8 cellular contexts compared by ENCODE assay signal in the genomic region with DNA sequence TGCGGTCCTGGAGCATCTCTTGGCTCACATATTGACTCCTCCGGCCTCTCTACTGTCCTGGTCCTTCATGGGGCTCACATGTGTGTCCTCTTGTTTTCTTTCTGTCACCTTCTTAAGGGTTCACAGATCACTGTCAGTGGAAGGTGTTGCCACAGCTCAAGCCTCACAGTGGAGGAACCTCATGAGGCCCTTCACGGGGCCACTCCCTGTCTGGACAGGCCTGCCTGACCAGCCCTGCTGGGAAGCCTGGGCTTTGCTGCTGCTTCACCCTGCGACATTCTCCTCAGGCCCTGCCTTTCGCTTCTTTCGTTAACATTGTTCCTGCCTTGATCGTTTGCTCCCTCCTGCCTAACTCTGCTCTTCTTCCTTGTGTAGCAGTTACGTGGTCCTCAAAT. TPM values are rescaled to one million over a fixed set of nuclear protein-coding genes. Genes with fewer than 3 reads are reported as not detected.
A peak's percentile ranks its signal among the peaks of the same experiment; 100 is the strongest.
DNase-seq lines count a peak whose midpoint lies in the region; ATAC-seq and TF ChIP-seq lines count a peak whose summit lies in the region.

No MANE protein-coding gene starts in this region.

- peak overlapping the region; percentile 10 for H2AK5ac ChIP-seq in trophoblast cell (ENCODE audit: low read length)

- peak overlapping the region; percentile 45 for H3K14ac ChIP-seq in trophoblast cell (ENCODE audit: low read length)

- H3F3A ChIP-seq in SK-N-SH (replicated peaks; ENCODE audit: insufficient read depth): peaks cover 39% of the 10 kb centered on the region

- no peak for DNase-seq in CD8-positive, alpha-beta T cell
- DNase-seq in SK-N-SH (peak; percentile 38), trophoblast cell (peak; percentile 61 to 73)
- DNase-seq in stimulated activated CD4-positive, alpha-beta T cell treated with anti-CD3 and anti-CD28 coated beads, Interleukin-4, amount 100 ng/mL, for 24 hours: no peak

- peak overlapping the region; percentile 27 for H2BK12ac ChIP-seq in trophoblast cell (ENCODE audit: low read length)

- peaks cover 7% of the 10 kb centered on the region for H4K20me1 ChIP-seq in SK-N-SH (ENCODE audit: insufficient read depth)

- H3K23ac ChIP-seq in trophoblast cell (ENCODE audit: low read length): no peak overlapping the region

- intact Hi-C loops in CD8-positive, alpha-beta T cell (cut with DNase I, micrococcal nuclease): loop anchor here (1.0 to 5.0 kb wide), 3 partner anchors 55 to 75 kb away; a partner anchor contains a TSS

- peak overlapping the region; percentile 75 for H4K91ac ChIP-seq in trophoblast cell (ENCODE audit: low read depth, low read length)

- no peaks in the 10 kb centered on the region for H3K9me3 ChIP-seq in CD8-positive, alpha-beta T cell (ENCODE audit: low read length)
- H3K9me3 ChIP-seq in SK-N-SH (no peaks in the 10 kb centered on the region), trophoblast cell (ENCODE audit: insufficient read depth, low read depth, low read length) (peaks cover 2% of the 10 kb centered on the region)

- no peak for ATAC-seq in CD8-positive, alpha-beta T cell
- ATAC-seq in esophagus mucosa: peak; percentile 82
- no peak for ATAC-seq in GM19395 (IDR thresholded peaks at IDR 0.05; ENCODE audit: unreplicated experiment)
- ATAC-seq in GM18909 (IDR thresholded peaks at IDR 0.05; ENCODE audit: poor library complexity, unreplicated experiment): no peak
- ATAC-seq in GM19467 (IDR thresholded peaks at IDR 0.05; ENCODE audit: unreplicated experiment): no peak

- H2BK5ac ChIP-seq in trophoblast cell (ENCODE audit: low read depth, low read length, poor library complexity): peak overlapping the region; percentile 38

- H3K9ac ChIP-seq in SK-N-SH (no peak overlapping the region), trophoblast cell (ENCODE audit: low read length) (no peak overlapping the region)

- H3K9me3 Mint-ChIP-seq in CD8-positive, alpha-beta T cell: no peaks in the 10 kb centered on the region

- 77% methylated on average over 8 of the region's 8 CpGs for WGBS in SK-N-SH (ENCODE audit: low lambda C conversion rate)
- WGBS in trophoblast cell (ENCODE audit: extremely low coverage, insufficient coverage, insufficient read length): no CpG with 5 or more reads among the region's 8 CpGs

- H2BK120ac ChIP-seq in trophoblast cell (ENCODE audit: insufficient read depth, low read length, poor library complexity): peak overlapping the region; percentile 6

- peaks cover 37% of the 10 kb centered on the region for H3K4me1 ChIP-seq in CD8-positive, alpha-beta T cell (ENCODE audit: insufficient read depth, low read length)
- H3K4me1 ChIP-seq in SK-N-SH (ENCODE audit: control insufficient read depth in 1 of 2, insufficient read depth in 2 of 2, low read depth in 1 of 2, low read length in 1 of 2) (peaks cover 8 to 31% of the 10 kb centered on the region in 2 experiments; a peak in 2 of 4 replicates), trophoblast cell (ENCODE audit: control insufficient read depth in 1 of 2, insufficient read depth in 2 of 2, low read length in 2 of 2) (peaks cover 19 to 36% of the 10 kb centered on the region in 2 experiments)

- H3K79me2 ChIP-seq in SK-N-SH (ENCODE audit: insufficient read depth): peaks cover 26% of the 10 kb centered on the region; the same call in 1 of the 2 replicates
- peaks cover 2% of the 10 kb centered on the region for H3K79me2 ChIP-seq in trophoblast cell (ENCODE audit: control insufficient read depth, insufficient read depth, low read length, poor library complexity)

- CTCF ChIA-PET in CD8-positive, alpha-beta T cell (lab: Charles Lee): interaction anchor here (1.2 kb wide), 1 partner anchor 44 kb away, joined by 3 read pairs; no protein-coding TSS in a partner anchor
- CTCF ChIA-PET in SK-N-SH (lab: Yijun Ruan, JAX): interaction anchor here (0.8 to 1.4 kb wide), 3 partner anchors 22 to 24 kb away, joined by 3 read pairs; no protein-coding TSS in a partner anchor

- H3K27me3 Mint-ChIP-seq in CD8-positive, alpha-beta T cell (ENCODE audit: low read depth): no peaks in the 10 kb centered on the region

- TF ChIP-seq RAD21 in SK-N-SH (IDR thresholded peaks at IDR 0.05; ENCODE audit: low read length): no peak

- TF ChIP-seq CTCF in CD8-positive, alpha-beta T cell (IDR thresholded peaks at IDR 0.05): no peak
- TF ChIP-seq CTCF in SK-N-SH (IDR thresholded peaks at IDR 0.05): no peak

- peak overlapping the region; percentile 74 for H3K4me3 Mint-ChIP-seq in CD8-positive, alpha-beta T cell

- peak overlapping the region; percentile 78 for H4K8ac ChIP-seq in trophoblast cell (ENCODE audit: low read depth, low read length)

- no peaks in the 10 kb centered on the region for H3K27me3 ChIP-seq in CD8-positive, alpha-beta T cell (ENCODE audit: insufficient read depth, low read length)
- H3K27me3 ChIP-seq in SK-N-SH (ENCODE audit: insufficient read depth) (no peaks in the 10 kb centered on the region), trophoblast cell (ENCODE audit: insufficient read depth, low read length) (no peaks in the 10 kb centered on the region)

- peaks cover 6% of the 10 kb centered on the region for H3K36me3 ChIP-seq in CD8-positive, alpha-beta T cell (ENCODE audit: insufficient read depth, low read length)
- H3K36me3 ChIP-seq in SK-N-SH (replicated peaks in 1 of 2; ENCODE audit: control insufficient read depth in 1 of 2, insufficient read depth in 2 of 2, low read length in 1 of 2): peaks cover 32 to 45% of the 10 kb centered on the region in 2 experiments
- peaks cover 46 to 47% of the 10 kb centered on the region in 2 experiments for H3K36me3 ChIP-seq in trophoblast cell (ENCODE audit: control insufficient read depth in 1 of 2, insufficient read depth in 2 of 2, low read length in 2 of 2)

- peak overlapping the region; percentile 65 for H3K4ac ChIP-seq in trophoblast cell (ENCODE audit: low read depth, low read length)

- H3K4me2 ChIP-seq in SK-N-SH (peak overlapping the region; percentile 79; the same call in 1 of the 2 replicates), trophoblast cell (ENCODE audit: low read length) (no peak overlapping the region)

- no peaks in the 10 kb centered on the region for H3K9me2 ChIP-seq in SK-N-SH

- peaks cover 9% of the 10 kb centered on the region for H3K79me1 ChIP-seq in trophoblast cell (ENCODE audit: low read length)

- no peak overlapping the region for H3K18ac ChIP-seq in trophoblast cell (ENCODE audit: low read length)

- H3K4me1 Mint-ChIP-seq in CD8-positive, alpha-beta T cell (ENCODE audit: low read depth): peaks cover 33% of the 10 kb centered on the region

- no peak overlapping the region for H4K12ac ChIP-seq in trophoblast cell (ENCODE audit: low read depth, low read length)

- peak overlapping the region; percentile 6 for H3K27ac ChIP-seq in CD8-positive, alpha-beta T cell (ENCODE audit: low read depth, low read length)
- H3K27ac ChIP-seq in SK-N-SH (ENCODE audit: low read depth in 2 of 2, low read length in 1 of 2): peak overlapping the region; percentile 65 to 92; a peak in 3 of 4 replicates
- H3K27ac ChIP-seq in trophoblast cell (ENCODE audit: low read depth, low read length): peak overlapping the region; percentile 74

- no peak for TF ChIP-seq EP300 in SK-N-SH (IDR thresholded peaks at IDR 0.05; ENCODE audit: borderline replicate concordance in 1 of 2, low read depth in 1 of 2, low read length in 1 of 2)

- peaks cover 16% of the 10 kb centered on the region for H3K36me3 Mint-ChIP-seq in CD8-positive, alpha-beta T cell

- peak overlapping the region; percentile 89 for H3K27ac Mint-ChIP-seq in CD8-positive, alpha-beta T cell

- no peak overlapping the region for H2AFZ ChIP-seq in SK-N-SH (ENCODE audit: low read depth)
- H2AFZ ChIP-seq in trophoblast cell (ENCODE audit: insufficient read depth, low read length, poor library complexity): no peak overlapping the region

- POLR2A ChIA-PET in CD8-positive, alpha-beta T cell (lab: Charles Lee): no interaction called here
- POLR2A ChIA-PET in SK-N-SH (lab: Yijun Ruan, JAX): no interaction called here

- H3K4me3 ChIP-seq in CD8-positive, alpha-beta T cell (ENCODE audit: low read depth, low read length): no peak overlapping the region
- H3K4me3 ChIP-seq in SK-N-SH (ENCODE audit: low read depth in 2 of 2, low read length in 1 of 2): no peak overlapping the region
- H3K4me3 ChIP-seq in trophoblast cell (ENCODE audit: low read depth, low read length): no peak overlapping the region

TF ChIP-seq in SK-N-SH, 30 proteins besides CTCF, POLR2A, EP300 and RAD21 (continues in another document):
- TF ChIP-seq NFIC (IDR thresholded peaks at IDR 0.05; ENCODE audit: borderline replicate concordance): no peak
- no peak for TF ChIP-seq JUND (IDR thresholded peaks at IDR 0.05)
- TF ChIP-seq FOXM1 (IDR thresholded peaks at IDR 0.05; ENCODE audit: low read depth): no peak
- TF ChIP-seq, protein P1, sequence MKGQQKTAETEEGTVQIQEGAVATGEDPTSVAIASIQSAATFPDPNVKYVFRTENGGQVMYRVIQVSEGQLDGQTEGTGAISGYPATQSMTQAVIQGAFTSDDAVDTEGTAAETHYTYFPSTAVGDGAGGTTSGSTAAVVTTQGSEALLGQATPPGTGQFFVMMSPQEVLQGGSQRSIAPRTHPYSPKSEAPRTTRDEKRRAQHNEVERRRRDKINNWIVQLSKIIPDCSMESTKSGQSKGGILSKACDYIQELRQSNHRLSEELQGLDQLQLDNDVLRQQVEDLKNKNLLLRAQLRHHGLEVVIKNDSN (IDR thresholded peaks at IDR 0.05; ENCODE audit: borderline replicate concordance, low read depth): no peak
- TF ChIP-seq FOSL2 (IDR thresholded peaks at IDR 0.05; ENCODE audit: borderline replicate concordance, low read depth): no peak
- TF ChIP-seq, protein P2, sequence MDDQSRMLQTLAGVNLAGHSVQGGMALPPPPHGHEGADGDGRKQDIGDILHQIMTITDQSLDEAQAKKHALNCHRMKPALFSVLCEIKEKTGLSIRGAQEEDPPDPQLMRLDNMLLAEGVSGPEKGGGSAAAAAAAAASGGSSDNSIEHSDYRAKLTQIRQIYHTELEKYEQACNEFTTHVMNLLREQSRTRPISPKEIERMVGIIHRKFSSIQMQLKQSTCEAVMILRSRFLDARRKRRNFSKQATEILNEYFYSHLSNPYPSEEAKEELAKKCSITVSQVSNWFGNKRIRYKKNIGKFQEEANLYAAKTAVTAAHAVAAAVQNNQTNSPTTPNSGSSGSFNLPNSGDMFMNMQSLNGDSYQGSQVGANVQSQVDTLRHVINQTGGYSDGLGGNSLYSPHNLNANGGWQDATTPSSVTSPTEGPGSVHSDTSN (IDR thresholded peaks at IDR 0.05): no peak
- TF ChIP-seq TEAD4 (IDR thresholded peaks at IDR 0.05; ENCODE audit: borderline replicate concordance, insufficient read depth): no peak
- no peak for TF ChIP-seq ELF1 (IDR thresholded peaks at IDR 0.05)
- no peak for TF ChIP-seq RCOR1 (IDR thresholded peaks at IDR 0.05; ENCODE audit: low read length)
- no peak for TF ChIP-seq RFX5 (IDR thresholded peaks at IDR 0.05; ENCODE audit: low read length)
- no peak for TF ChIP-seq SMC3 (IDR thresholded peaks at IDR 0.05; ENCODE audit: low read depth, low read length)
- no peak for TF ChIP-seq SIN3A (IDR thresholded peaks at IDR 0.05; ENCODE audit: borderline replicate concordance, low read depth, low read length)

RNA-seq across cellular contexts. Expression of a gene that starts 56.0 kb away (rescaled TPM):
- 100 to 1,000 TPM; 103 to 107 TPM for total RNA-seq in CD8-positive, alpha-beta T cell
- 171 and 191 TPM in 2 replicates for polyA plus RNA-seq in SK-N-SH (2012; rRNA removed)
- 142 and 159 TPM in 2 replicates for polyA plus RNA-seq in SK-N-SH (2012; cell fraction: cytosol; rRNA removed)
- polyA plus RNA-seq in SK-N-SH (2012; cell fraction: nucleus; rRNA removed): 164 and 253 TPM in 2 replicates
- total RNA-seq in esophagus mucosa: 63.8 TPM
- polyA plus RNA-seq in trophoblast cell (2013): 69.9 and 72.0 TPM in 2 replicates

Comparison
In these comparisons a context has a peak if more than half of its experiments do, and no peak if none do; other contexts are left out.
1. DNase-seq: peak in SK-N-SH (single experiment) and trophoblast cell (2 of 2); none in CD8-positive, alpha-beta T cell (0 of 7) and stimulated activated CD4-positive, alpha-beta T cell treated with anti-CD3 and anti-CD28 coated beads, Interleukin-4, amount 100 ng/mL, for 24 hours (single experiment).
2. H3K27ac ChIP-seq: peak in every context shown above with its lines; median percentile 78 in SK-N-SH; 74 in trophoblast cell; 6 in CD8-positive, alpha-beta T cell.